ENCODE assay signal across 38 cellular contexts in the genomic region with DNA sequence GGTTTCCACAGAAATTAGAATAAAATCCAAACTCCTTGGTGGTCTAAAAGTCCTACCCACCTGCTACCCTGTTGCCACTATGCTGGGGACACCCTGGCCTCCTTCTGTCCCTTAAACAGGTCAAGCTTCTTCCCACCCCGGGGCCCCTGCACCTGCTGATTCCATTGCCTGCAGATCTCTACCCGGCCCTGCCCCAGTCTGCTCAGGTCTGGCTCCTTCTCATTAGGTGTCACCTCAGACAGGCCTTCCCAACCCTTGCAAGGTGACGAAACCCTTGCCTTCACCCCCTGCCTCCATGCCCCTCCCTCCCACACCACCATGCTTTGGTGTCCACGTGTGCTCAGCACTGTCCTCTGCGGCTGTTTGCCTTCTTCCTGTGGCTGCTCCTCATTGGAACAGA.
"Had no signal": no experiment of that assay in that cellular context is flagged by ENCODE, and none has a peak within 500 bp of the region (broad histone marks: within the 10 kb centered on the region; RNA-seq: fewer than 3 reads in every experiment).

No MANE protein-coding gene starts in this region.

- H3K27me3 Mint-ChIP-seq: activated naive CD4-positive, alpha-beta T cell treated with anti-CD3 and anti-CD28 coated beads, Interleukin-2, amount 10 ng/mL, durations not matched to agents 7 days and 5 days; activated naive CD4-positive, alpha-beta T cell treated with anti-CD3 and anti-CD28 coated beads, Interleukin-2, amount 50 U/mL, for 24 hours; activated naive CD8-positive, alpha-beta T cell treated with anti-CD3 and anti-CD28 coated beads for 36 hours; activated naive CD8-positive, alpha-beta T cell treated with anti-CD3 and anti-CD28 coated beads, Interleukin-2, amount 10 ng/mL, durations not matched to agents 7 days and 5 days; activated naive CD8-positive, alpha-beta T cell treated with anti-CD3 and anti-CD28 coated beads, Interleukin-2, amount 50 U/mL, for 24 hours; activated T-cell treated with anti-CD3 and anti-CD28 coated beads, Interleukin-2, amount 50 U/mL, for 24 hours; activated T-helper 17 cell treated with anti-CD3 and anti-CD28 coated beads, Interleukin-2, amount 50 U/mL, for 72 hours; central memory CD8-positive, alpha-beta T cell had no signal

- H3K27ac Mint-ChIP-seq: activated naive CD4-positive, alpha-beta T cell treated with anti-CD3 and anti-CD28 coated beads for 36 hours; activated naive CD4-positive, alpha-beta T cell treated with anti-CD3 and anti-CD28 coated beads, Interleukin-2, amount 10 ng/mL, durations not matched to agents 7 days and 5 days; activated naive CD4-positive, alpha-beta T cell treated with anti-CD3 and anti-CD28 coated beads, Interleukin-2, amount 50 U/mL, for 24 hours; activated naive CD4-positive, alpha-beta T cell treated with anti-CD3 and anti-CD28 coated beads, Interleukin-2, amount 50 U/mL, for 72 hours; activated naive CD8-positive, alpha-beta T cell; activated naive CD8-positive, alpha-beta T cell treated with anti-CD3 and anti-CD28 coated beads for 36 hours; activated naive CD8-positive, alpha-beta T cell treated with anti-CD3 and anti-CD28 coated beads, Interleukin-2, amount 10 ng/mL, durations not matched to agents 7 days and 5 days; activated naive CD8-positive, alpha-beta T cell treated with anti-CD3 and anti-CD28 coated beads, Interleukin-2, amount 50 U/mL, for 24 hours; activated T-cell treated with anti-CD3 and anti-CD28 coated beads, Interleukin-2, amount 50 U/mL, for 24 hours; activated T-cell treated with anti-CD3 and anti-CD28 coated beads, Interleukin-2, amount 50 U/mL, for 72 hours; activated T-helper 1 cell treated with anti-CD3 and anti-CD28 coated beads, Interleukin-12 subunit alpha, Interleukin-12 subunit beta, Interleukin-2, Interleukin-4 antibody, amounts not matched to agents 30 ng/mL and 10 ng/mL and 1 ng/mL, durations not matched to agents 14 hours and 24 hours and 36 hours; activated T-helper 17 cell treated with anti-CD3 and anti-CD28 coated beads, Interleukin-2, amount 50 U/mL, for 72 hours; activated T-helper 2 cell treated with anti-CD3 and anti-CD28 coated beads, Interferon-gamma antibody, Interleukin-2, Interleukin-4, amounts not matched to agents 10 μg/mL and 5 μg/mL and 100 μg/mL, durations not matched to agents 14 hours and 24 hours and 36 hours; brain had no signal

- DNase-seq: activated effector memory CD4-positive, alpha-beta T cell treated with anti-CD3 and anti-CD28 coated beads, Interleukin-2, amount 50 U/mL, for 16 hours; activated effector memory CD4-positive, alpha-beta T cell treated with Interleukin-2 at 50 U/mL for 16 hours; activated gamma-delta T cell; activated gamma-delta T cell treated with Interleukin-2 at 50 U/mL for 16 hours; activated naive CD4-positive, alpha-beta T cell; activated naive CD4-positive, alpha-beta T cell treated with anti-CD3 and anti-CD28 coated beads for 36 hours; activated naive CD4-positive, alpha-beta T cell treated with anti-CD3 and anti-CD28 coated beads, Interleukin-2, amount 10 ng/mL, durations not matched to agents 7 days and 5 days; activated naive CD4-positive, alpha-beta T cell treated with anti-CD3 and anti-CD28 coated beads, Interleukin-2, amount 50 U/mL, for 16 hours; activated naive CD4-positive, alpha-beta T cell treated with Interleukin-2 at 50 U/mL for 16 hours; activated naive CD8-positive, alpha-beta T cell treated with anti-CD3 and anti-CD28 coated beads for 36 hours; activated naive CD8-positive, alpha-beta T cell treated with anti-CD3 and anti-CD28 coated beads, Interleukin-2, amount 10 ng/mL, durations not matched to agents 7 days and 5 days; activated naive CD8-positive, alpha-beta T cell treated with anti-CD3 and anti-CD28 coated beads, Interleukin-2, amount 50 U/mL, for 24 hours; activated T-cell treated with anti-CD3 and anti-CD28 coated beads, Interleukin-2, amount 50 U/mL, for 1 hour; activated T-cell treated with anti-CD3 and anti-CD28 coated beads, Interleukin-2, amount 50 U/mL, for 24 hours; activated T-cell treated with anti-CD3 and anti-CD28 coated beads, Interleukin-2, amount 50 U/mL, for 4 hours; activated T-cell treated with anti-CD3 and anti-CD28 coated beads, Interleukin-2, amount 50 U/mL, for 48 hours; activated T-cell treated with anti-CD3 and anti-CD28 coated beads, Interleukin-2, amount 50 U/mL, for 72 hours; adrenal gland; amniotic stem cell; amygdala; anterior cingulate cortex; aorta; body of pancreas; brain microvascular endothelial cell; caudate nucleus; central memory CD4-positive, alpha-beta T cell; cerebellar nuclear complex had no signal

- H3K4me3 ChIP-seq: adrenal gland, ascending aorta, body of pancreas, breast epithelium, cardiac muscle cell had no signal

- ATAC-seq: activated naive CD4-positive, alpha-beta T cell treated with anti-CD3 and anti-CD28 coated beads, Interleukin-2, amount 50 U/mL, for 72 hours; activated naive CD8-positive, alpha-beta T cell treated with anti-CD3 and anti-CD28 coated beads, Interleukin-2, amount 50 U/mL, for 24 hours; activated T-cell treated with anti-CD3 and anti-CD28 coated beads, Interleukin-2, amount 50 U/mL, for 4 hours; activated T-cell treated with anti-CD3 and anti-CD28 coated beads, Interleukin-2, amount 50 U/mL, for 72 hours; activated T-helper 17 cell treated with anti-CD3 and anti-CD28 coated beads, Interleukin-2, amount 50 U/mL, for 72 hours; body of pancreas had no signal

- H3K27me3 ChIP-seq: adrenal gland, ascending aorta, body of pancreas, brain microvascular endothelial cell, breast epithelium, cardiac muscle cell had no signal

- H3K9me3 Mint-ChIP-seq: activated naive CD4-positive, alpha-beta T cell treated with anti-CD3 and anti-CD28 coated beads for 36 hours; activated naive CD4-positive, alpha-beta T cell treated with anti-CD3 and anti-CD28 coated beads, Interleukin-2, amount 50 U/mL, for 24 hours; activated naive CD4-positive, alpha-beta T cell treated with anti-CD3 and anti-CD28 coated beads, Interleukin-2, amount 50 U/mL, for 72 hours; activated naive CD8-positive, alpha-beta T cell treated with anti-CD3 and anti-CD28 coated beads for 36 hours; activated naive CD8-positive, alpha-beta T cell treated with anti-CD3 and anti-CD28 coated beads, Interleukin-2, amount 10 ng/mL, durations not matched to agents 7 days and 5 days; activated naive CD8-positive, alpha-beta T cell treated with anti-CD3 and anti-CD28 coated beads, Interleukin-2, amount 50 U/mL, for 24 hours; activated T-cell treated with anti-CD3 and anti-CD28 coated beads, Interleukin-2, amount 50 U/mL, for 4 hours; activated T-cell treated with anti-CD3 and anti-CD28 coated beads, Interleukin-2, amount 50 U/mL, for 72 hours; activated T-helper 1 cell treated with anti-CD3 and anti-CD28 coated beads, Interleukin-12 subunit alpha, Interleukin-12 subunit beta, Interleukin-2, Interleukin-4 antibody, amounts not matched to agents 30 ng/mL and 10 ng/mL and 1 ng/mL, durations not matched to agents 14 hours and 24 hours and 36 hours; activated T-helper 17 cell treated with anti-CD3 and anti-CD28 coated beads, Interleukin-2, amount 50 U/mL, for 72 hours; activated T-helper 2 cell treated with anti-CD3 and anti-CD28 coated beads, Interferon-gamma antibody, Interleukin-2, Interleukin-4, amounts not matched to agents 10 μg/mL and 5 μg/mL and 100 μg/mL, durations not matched to agents 14 hours and 24 hours and 36 hours; central memory CD8-positive, alpha-beta T cell had no signal

- H3K36me3 ChIP-seq: adrenal gland, ascending aorta, brain microvascular endothelial cell, breast epithelium, cardiac muscle cell had no signal

- H3K4me1 Mint-ChIP-seq: activated naive CD4-positive, alpha-beta T cell treated with anti-CD3 and anti-CD28 coated beads, Interleukin-2, amount 10 ng/mL, durations not matched to agents 7 days and 5 days; activated naive CD4-positive, alpha-beta T cell treated with anti-CD3 and anti-CD28 coated beads, Interleukin-2, amount 50 U/mL, for 24 hours; activated naive CD8-positive, alpha-beta T cell treated with anti-CD3 and anti-CD28 coated beads for 36 hours; activated naive CD8-positive, alpha-beta T cell treated with anti-CD3 and anti-CD28 coated beads, Interleukin-2, amount 10 ng/mL, durations not matched to agents 7 days and 5 days; activated naive CD8-positive, alpha-beta T cell treated with anti-CD3 and anti-CD28 coated beads, Interleukin-2, amount 50 U/mL, for 24 hours; activated T-helper 17 cell treated with anti-CD3 and anti-CD28 coated beads, Interleukin-2, amount 50 U/mL, for 72 hours; central memory CD8-positive, alpha-beta T cell had no signal

- H3K4me3 Mint-ChIP-seq: activated naive CD4-positive, alpha-beta T cell treated with anti-CD3 and anti-CD28 coated beads for 36 hours; activated naive CD4-positive, alpha-beta T cell treated with anti-CD3 and anti-CD28 coated beads, Interleukin-2, amount 10 ng/mL, durations not matched to agents 7 days and 5 days; activated naive CD4-positive, alpha-beta T cell treated with anti-CD3 and anti-CD28 coated beads, Interleukin-2, amount 50 U/mL, for 24 hours; activated naive CD8-positive, alpha-beta T cell; activated naive CD8-positive, alpha-beta T cell treated with anti-CD3 and anti-CD28 coated beads for 36 hours; activated naive CD8-positive, alpha-beta T cell treated with anti-CD3 and anti-CD28 coated beads, Interleukin-2, amount 10 ng/mL, durations not matched to agents 7 days and 5 days; activated naive CD8-positive, alpha-beta T cell treated with anti-CD3 and anti-CD28 coated beads, Interleukin-2, amount 50 U/mL, for 24 hours; activated T-cell treated with anti-CD3 and anti-CD28 coated beads, Interleukin-2, amount 50 U/mL, for 24 hours; activated T-cell treated with anti-CD3 and anti-CD28 coated beads, Interleukin-2, amount 50 U/mL, for 4 hours; activated T-cell treated with anti-CD3 and anti-CD28 coated beads, Interleukin-2, amount 50 U/mL, for 72 hours; activated T-helper 1 cell treated with anti-CD3 and anti-CD28 coated beads, Interleukin-12 subunit alpha, Interleukin-12 subunit beta, Interleukin-2, Interleukin-4 antibody, amounts not matched to agents 30 ng/mL and 10 ng/mL and 1 ng/mL, durations not matched to agents 14 hours and 24 hours and 36 hours; activated T-helper 17 cell treated with anti-CD3 and anti-CD28 coated beads, Interleukin-2, amount 50 U/mL, for 72 hours; brain; central memory CD8-positive, alpha-beta T cell had no signal

- H3K9me3 ChIP-seq: adrenal gland, ascending aorta, body of pancreas, breast epithelium had no signal

- H3K27ac ChIP-seq: adrenal gland, ascending aorta, body of pancreas, brain microvascular endothelial cell, breast epithelium, cardiac muscle cell had no signal

- H3K36me3 Mint-ChIP-seq: activated naive CD4-positive, alpha-beta T cell treated with anti-CD3 and anti-CD28 coated beads, Interleukin-2, amount 10 ng/mL, durations not matched to agents 7 days and 5 days; activated naive CD4-positive, alpha-beta T cell treated with anti-CD3 and anti-CD28 coated beads, Interleukin-2, amount 50 U/mL, for 24 hours; activated naive CD4-positive, alpha-beta T cell treated with anti-CD3 and anti-CD28 coated beads, Interleukin-2, amount 50 U/mL, for 72 hours; activated naive CD8-positive, alpha-beta T cell; activated naive CD8-positive, alpha-beta T cell treated with anti-CD3 and anti-CD28 coated beads for 36 hours; activated naive CD8-positive, alpha-beta T cell treated with anti-CD3 and anti-CD28 coated beads, Interleukin-2, amount 10 ng/mL, durations not matched to agents 7 days and 5 days had no signal

- H3K4me1 ChIP-seq: adrenal gland, ascending aorta, body of pancreas, breast epithelium had no signal
